ENCODE assay signal across 10 cellular contexts in the genomic region with DNA sequence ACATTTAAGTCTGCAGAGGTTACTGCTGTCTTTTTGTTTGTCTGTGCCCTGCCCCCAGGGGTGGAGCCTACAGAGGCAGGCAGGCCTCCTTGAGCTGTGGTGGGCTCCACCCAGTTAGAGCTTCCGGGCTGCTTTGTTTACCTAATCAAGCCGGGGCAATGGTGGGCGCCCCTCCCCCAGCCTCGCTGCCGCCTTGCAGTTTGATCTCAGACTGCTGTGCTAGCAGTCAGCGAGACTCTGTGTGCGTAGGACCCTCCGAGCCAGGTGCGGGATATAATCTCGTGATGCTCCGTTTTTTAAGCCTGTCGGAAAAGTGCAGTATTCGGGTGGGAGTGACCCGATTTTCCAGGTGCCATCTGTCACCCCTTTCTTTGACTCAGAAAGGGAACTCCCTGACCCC. TPM values are rescaled to one million over a fixed set of nuclear protein-coding genes. Genes with fewer than 3 reads are reported as not detected.
A peak's percentile ranks its signal among the peaks of the same experiment; 100 is the strongest.
DNase-seq lines count a peak whose midpoint lies in the region; FAIRE-seq and TF ChIP-seq lines count a peak whose summit lies in the region.
"Not testable (repeated sequence)": the region's sequence is repeated elsewhere in the genome, so short reads cannot be mapped to it uniquely, and the experiment has no call there.
"Had no signal": no experiment of that assay in that cellular context is flagged by ENCODE, and none has a peak within 500 bp of the region (broad histone marks: within the 10 kb centered on the region; RNA-seq: fewer than 3 reads in every experiment).

No MANE protein-coding gene starts in this region.

- not testable (repeated sequence) for H3K36me3 Mint-ChIP-seq in astrocyte (ENCODE audit: low read depth, unreplicated experiment); endodermal cell (ENCODE audit: low read depth)
- H3K36me3 Mint-ChIP-seq in nephron progenitor cell (ENCODE audit: low read depth), result peaks cover 18% of the 10 kb centered on the region

- not testable (repeated sequence) for H3K4me2 ChIP-seq in astrocyte (ENCODE audit: low read length)
- H3K4me2 ChIP-seq in smooth muscle cell, result peak overlapping the region; percentile 78

- H3K36me3 ChIP-seq in HUES48 (ENCODE audit: control insufficient read depth, insufficient read depth, low read length); astrocyte (ENCODE audit: insufficient read depth, low read length); endodermal cell (ENCODE audit: control insufficient read depth, insufficient read depth, low read length); iPS-18a (ENCODE audit: control insufficient read depth, low read depth, low read length); smooth muscle cell (ENCODE audit: low read depth): not testable (repeated sequence)

- H3K27me3 Mint-ChIP-seq in astrocyte (ENCODE audit: low read depth, unreplicated experiment); endodermal cell (ENCODE audit: insufficient read depth); nephron progenitor cell (ENCODE audit: low read depth, poor library complexity): not testable (repeated sequence)

- H3K4me3 Mint-ChIP-seq in astrocyte (ENCODE audit: unreplicated experiment), result peak overlapping the region; percentile 8
- H3K4me3 Mint-ChIP-seq in endodermal cell, result peak overlapping the region; percentile 72
- H3K4me3 Mint-ChIP-seq in nephron progenitor cell, result peak overlapping the region; percentile 70

- DNase-seq in NCI-H69 (lab: John Stamatoyannopoulos, UW) (peak; percentile 31), endodermal cell (peak; percentile 60), nephron progenitor cell (peak; percentile 29)
- not testable (repeated sequence) for DNase-seq in astrocyte (ENCODE audit: low read depth); smooth muscle cell (lab: John Stamatoyannopoulos, UW; ENCODE audit: unreplicated experiment)

- TF ChIP-seq CTCF in astrocyte (IDR thresholded peaks at IDR 0.05; ENCODE audit: insufficient read depth, low read depth, low read length); endodermal cell (conservative IDR thresholded peaks at IDR 0.05); nephron progenitor cell (IDR thresholded peaks at IDR 0.05); smooth muscle cell (IDR thresholded peaks at IDR 0.05; ENCODE audit: borderline replicate concordance, insufficient read depth, poor library complexity, severe bottlenecking): not testable (repeated sequence)

- not testable (repeated sequence) for H3F3A ChIP-seq in smooth muscle cell (ENCODE audit: low read depth)

- H4K20me1 ChIP-seq in astrocyte (ENCODE audit: insufficient read depth, low read length); smooth muscle cell (ENCODE audit: low read depth): not testable (repeated sequence)

- not testable (repeated sequence) for H3K9me3 Mint-ChIP-seq in astrocyte (ENCODE audit: unreplicated experiment); endodermal cell
- peaks cover 18% of the 10 kb centered on the region for H3K9me3 Mint-ChIP-seq in nephron progenitor cell

- H3K9ac ChIP-seq in HUES48 (ENCODE audit: low read depth, low read length); astrocyte (ENCODE audit: low read length); endodermal cell (ENCODE audit: extremely low read depth, low read length, poor library complexity, severe bottlenecking); smooth muscle cell (ENCODE audit: low read depth): not testable (repeated sequence)
- H3K9ac ChIP-seq in iPS-18a (ENCODE audit: low read length), result peak overlapping the region; percentile 36

- H3K4me3 ChIP-seq in HUES48 (ENCODE audit: low read depth, low read length), result peak overlapping the region; percentile 55
- H3K4me3 ChIP-seq in astrocyte (ENCODE audit: insufficient read depth, low read depth, low read length), result not testable (repeated sequence)
- H3K4me3 ChIP-seq in endodermal cell (ENCODE audit: low read length), result peak overlapping the region; percentile 69
- H3K4me3 ChIP-seq in iPS-18a (ENCODE audit: low read length), result peak overlapping the region; percentile 60
- H3K4me3 ChIP-seq in smooth muscle cell, result peak overlapping the region; percentile 42

- FAIRE-seq in astrocyte (lab: Jason Lieb, UNC), result not testable (repeated sequence)

- not testable (repeated sequence) for H3K4me1 ChIP-seq in HUES48 (ENCODE audit: control insufficient read depth, insufficient read depth, low read length); astrocyte (ENCODE audit: insufficient read depth, low read length); endodermal cell (ENCODE audit: control insufficient read depth, insufficient read depth, low read length); iPS-18a (ENCODE audit: control insufficient read depth, low read depth, low read length); smooth muscle cell (ENCODE audit: low read depth)

- H3K79me2 ChIP-seq in astrocyte (ENCODE audit: insufficient read depth, low read length); smooth muscle cell (ENCODE audit: low read depth): not testable (repeated sequence)

- not testable (repeated sequence) for H3K27me3 ChIP-seq in HUES48 (ENCODE audit: control insufficient read depth, insufficient read depth, low read length); astrocyte (ENCODE audit: insufficient read depth, low read length); endodermal cell (ENCODE audit: control insufficient read depth, insufficient read depth, low read length, poor library complexity, severe bottlenecking); iPS-18a (ENCODE audit: control insufficient read depth, insufficient read depth, low read length); smooth muscle cell (ENCODE audit: low read depth)

- H3K9me3 ChIP-seq in HUES48 (ENCODE audit: control insufficient read depth, insufficient read depth, low read length); astrocyte (ENCODE audit: insufficient read depth, low read depth, low read length); endodermal cell (ENCODE audit: control insufficient read depth, low read length); iPS-18a (ENCODE audit: control insufficient read depth, low read depth, low read length); smooth muscle cell (replicated peaks; ENCODE audit: low read depth): not testable (repeated sequence)

- WGBS in endodermal cell (ENCODE audit: insufficient coverage in 1 of 2, insufficient read length in 1 of 2), 2 experiments, result 41 to 43% methylated on average over 6 to 14 of the region's 14 CpGs
- WGBS in smooth muscle cell (ENCODE audit: low lambda C conversion rate), result 33% methylated on average over 14 of the region's 14 CpGs

- not testable (repeated sequence) for H3K27ac ChIP-seq in HUES48 (ENCODE audit: low read depth, low read length); astrocyte (ENCODE audit: low read depth, low read length); endodermal cell (ENCODE audit: low read depth, low read length); iPS-18a (ENCODE audit: low read length); smooth muscle cell (ENCODE audit: low read depth)

- not testable (repeated sequence) for H3K27ac Mint-ChIP-seq in astrocyte (ENCODE audit: unreplicated experiment); nephron progenitor cell
- peak overlapping the region; percentile 93 for H3K27ac Mint-ChIP-seq in endodermal cell

- not testable (repeated sequence) for H3K4me1 Mint-ChIP-seq in astrocyte (ENCODE audit: low read depth, unreplicated experiment); endodermal cell; nephron progenitor cell

- not testable (repeated sequence) for H2AFZ ChIP-seq in astrocyte (ENCODE audit: low read depth, low read length)
- H2AFZ ChIP-seq in smooth muscle cell (ENCODE audit: low read depth), result peak overlapping the region; percentile 54

RNA-seq across cellular contexts. Expression of gene CCDC192, which starts 36.2 kb away (rescaled TPM):
- not detected in 2 replicates for total RNA-seq in astrocyte
- total RNA-seq in endodermal cell, result 1 to 10 TPM in 1 of 2 donors, under 1 TPM in 1; 0.48 to 1.3 TPM
- not detected for polyA plus RNA-seq in endodermal cell (2013, experiment 1 of 2)
- polyA plus RNA-seq in endodermal cell (2013, experiment 2 of 2), result not detected
- total RNA-seq in smooth muscle cell, result not detected in 2 replicates
- not detected in 2 replicates for polyA plus RNA-seq in smooth muscle cell
- total RNA-seq: CD8-positive, alpha-beta T cell; GM23248; M059J had no signal

Comparison
In these comparisons a context has a peak if more than half of its experiments do, and no peak if none do; other contexts are left out.
1. H3K4me3 Mint-ChIP-seq: peak in every context shown above with its lines; median percentile 72 in endodermal cell; 70 in nephron progenitor cell; 8 in astrocyte.